In genomic region chr22:20977019-20977418, GRCh38 we compare ENCODE assay signal across 2 cellular contexts.
A peak's percentile ranks its signal among the peaks of the same experiment; 100 is the strongest.
TF ChIP-seq lines count a peak whose summit lies in the region.

No MANE protein-coding gene starts in this region.

TF ChIP-seq in HEK293, 187 proteins besides CTCF, POLR2A, EP300 and RAD21:
- TF ChIP-seq ZFHX2 (tag by site-specific recombination; conservative IDR thresholded peaks at IDR 0.05) (peak; percentile 30), ZNF146 (tag by site-specific recombination; IDR thresholded peaks at IDR 0.05) (no peak), ZNF768 (tag by site-specific recombination; IDR thresholded peaks at IDR 0.05) (no peak), ZNF670 (tag by site-specific recombination; IDR thresholded peaks at IDR 0.05; ENCODE audit: low read depth) (no peak)
TF ChIP-seq in HEK293: peak in this region for 1.

TF ChIP-seq in K562, 482 proteins besides CTCF, POLR2A, EP300 and RAD21:
- 0 out of 4 replicates have a peak, but pooled peaks of 1 of the 2 experiments have one; percentile 19 for TF ChIP-seq TBL1XR1 (IDR thresholded peaks at IDR 0.05; ENCODE audit: low read length in 2 of 2)
- 0 out of 2 replicates have a peak, but pooled peaks have one; percentile 35 for TF ChIP-seq PHB (CRISPR knock-in tag; IDR thresholded peaks at IDR 0.05)
- no peak for TF ChIP-seq KLF10 (CRISPR knock-in tag; IDR thresholded peaks at IDR 0.05)
- TF ChIP-seq PHF8 (IDR thresholded peaks at IDR 0.05; ENCODE audit: borderline replicate concordance, low read length): no peak
- 0 out of 4 replicates have a peak, but pooled peaks of 1 of the 2 experiments have one; percentile 3 for TF ChIP-seq SIX5 (IDR thresholded peaks at IDR 0.05; ENCODE audit: borderline replicate concordance in 1 of 2, insufficient read depth in 1 of 2, low read depth in 1 of 2, low read length in 2 of 2)
- peak; percentile 44; the same call in 1 of the 2 replicates for TF ChIP-seq STAT6 (CRISPR knock-in tag; IDR thresholded peaks at IDR 0.05)
